Comparison of ENCODE assay signal across 23 cellular contexts in genomic region chr20:57138198-57138995, GRCh38.
"Had no signal": no experiment of that assay in that cellular context is flagged by ENCODE, and none has a peak within 500 bp of the region (broad histone marks: within the 10 kb centered on the region; RNA-seq: fewer than 3 reads in every experiment).

No MANE protein-coding gene starts in this region.

- H3K36me3 Mint-ChIP-seq: memory B cell; naive thymus-derived CD8-positive, alpha-beta T cell; neural progenitor cell; stimulated activated effector memory CD8-positive, alpha-beta T cell treated with anti-CD3 and anti-CD28 coated beads, Interleukin-12 subunit alpha, Interleukin-12 subunit beta, amount 100 ng/mL, for 72 hours; type B pancreatic cell had no signal

- H3K79me2 ChIP-seq: hepatocyte had no signal

- H3K4me1 ChIP-seq: heart right ventricle, left ventricle myocardium inferior, neural progenitor cell, right atrium auricular region, suprapubic skin, tibial nerve, uterus had no signal

- H3K36me3 ChIP-seq: heart right ventricle, left ventricle myocardium inferior, neural progenitor cell, ovary, right atrium auricular region, suprapubic skin, tibial nerve, uterus had no signal

- H3K9me3 Mint-ChIP-seq: memory B cell; nephron; neural progenitor cell; stimulated activated effector memory CD8-positive, alpha-beta T cell treated with anti-CD3 and anti-CD28 coated beads, Interleukin-12 subunit alpha, Interleukin-12 subunit beta, amount 100 ng/mL, for 72 hours; stimulated activated naive CD8-positive, alpha-beta T cell treated with anti-CD3 and anti-CD28 coated beads, Interleukin-15, Interleukin-2, amounts not matched to agents 100 ng/mL and 50 ng/mL, for 24 hours had no signal

- H3K27ac Mint-ChIP-seq: memory B cell; nephron; progenitor cell of endocrine pancreas; stimulated activated effector memory CD8-positive, alpha-beta T cell treated with anti-CD3 and anti-CD28 coated beads, Interleukin-12 subunit alpha, Interleukin-12 subunit beta, amount 100 ng/mL, for 72 hours; stimulated activated naive CD8-positive, alpha-beta T cell treated with anti-CD3 and anti-CD28 coated beads, Interleukin-15, Interleukin-2, amounts not matched to agents 100 ng/mL and 50 ng/mL, for 24 hours; type B pancreatic cell had no signal

- H3K4me1 Mint-ChIP-seq: memory B cell; naive thymus-derived CD8-positive, alpha-beta T cell; stimulated activated effector memory CD8-positive, alpha-beta T cell treated with anti-CD3 and anti-CD28 coated beads, Interleukin-12 subunit alpha, Interleukin-12 subunit beta, amount 100 ng/mL, for 72 hours had no signal

- H2AFZ ChIP-seq: hepatocyte, neural progenitor cell had no signal

- ATAC-seq: heart right ventricle; naive thymus-derived CD8-positive, alpha-beta T cell; sciatic nerve; stimulated activated effector memory CD8-positive, alpha-beta T cell treated with anti-CD3 and anti-CD28 coated beads, Interleukin-12 subunit alpha, Interleukin-12 subunit beta, amount 100 ng/mL, for 72 hours had no signal

- DNase-seq: heart right ventricle; islet precursor cell; left ventricle myocardium inferior; midbrain; naive thymus-derived CD8-positive, alpha-beta T cell; ovary; stimulated activated CD4-positive, alpha-beta T cell treated with anti-CD3 and anti-CD28 coated beads, Interleukin-4, amount 100 ng/mL, for 24 hours; stimulated activated naive CD4-positive, alpha-beta T cell; uterus had no signal

- H3K9me3 ChIP-seq: heart right ventricle, left ventricle myocardium inferior, ovary, right atrium auricular region, suprapubic skin, tibial nerve, uterus had no signal

- H3K9ac ChIP-seq: neural progenitor cell had no signal

- H3K27ac ChIP-seq: heart right ventricle, hepatocyte, left ventricle myocardium inferior, neural progenitor cell, ovary, right atrium auricular region, skin epidermis, suprapubic skin, tibial nerve, uterus had no signal

- H3K27me3 ChIP-seq: hepatocyte, neural progenitor cell, ovary, right atrium auricular region, tibial nerve, uterus had no signal

- H3K4me3 Mint-ChIP-seq: memory B cell; naive thymus-derived CD8-positive, alpha-beta T cell; nephron; neural progenitor cell; stimulated activated effector memory CD8-positive, alpha-beta T cell treated with anti-CD3 and anti-CD28 coated beads, Interleukin-12 subunit alpha, Interleukin-12 subunit beta, amount 100 ng/mL, for 72 hours; stimulated activated naive CD8-positive, alpha-beta T cell treated with anti-CD3 and anti-CD28 coated beads, Interleukin-15, Interleukin-2, amounts not matched to agents 100 ng/mL and 50 ng/mL, for 24 hours; type B pancreatic cell had no signal

- H3K4me2 ChIP-seq: hepatocyte, neural progenitor cell had no signal

- H3K4me3 ChIP-seq: heart right ventricle, hepatocyte, left ventricle myocardium inferior, lung, neural progenitor cell, ovary, right atrium auricular region, skin epidermis, suprapubic skin, tibial nerve, uterus had no signal
